ENCODE assay signal across 1 cellular context in genomic region chr2:175605599-175605988, GRCh38.
TF ChIP-seq lines count a peak whose summit lies in the region.

No MANE protein-coding gene starts in this region.

TF ChIP-seq in HepG2, 621 proteins besides CTCF, POLR2A, EP300 and RAD21 (continued from another document and continues in another):
- no peak for TF ChIP-seq KIAA2018 (CRISPR knock-in tag; IDR thresholded peaks at IDR 0.05; ENCODE audit: borderline replicate concordance)
- TF ChIP-seq ZNF207 (IDR thresholded peaks at IDR 0.05; ENCODE audit: borderline replicate concordance): no peak
- no peak for TF ChIP-seq MEIS2 (CRISPR knock-in tag; IDR thresholded peaks at IDR 0.05)
- no peak for TF ChIP-seq YEATS2 (CRISPR knock-in tag; IDR thresholded peaks at IDR 0.05; ENCODE audit: borderline replicate concordance)
- no peak for TF ChIP-seq MZF1 (CRISPR knock-in tag; IDR thresholded peaks at IDR 0.05; ENCODE audit: borderline replicate concordance)
- 0 out of 2 replicates have a peak, but pooled peaks have one; percentile 35 for TF ChIP-seq RARA (CRISPR knock-in tag; IDR thresholded peaks at IDR 0.05)
- TF ChIP-seq RFXAP (CRISPR knock-in tag; IDR thresholded peaks at IDR 0.05; ENCODE audit: borderline replicate concordance): no peak
- no peak for TF ChIP-seq ZNF558 (CRISPR knock-in tag; IDR thresholded peaks at IDR 0.05; ENCODE audit: borderline replicate concordance)
- no peak for TF ChIP-seq NFE2L1 (CRISPR knock-in tag; IDR thresholded peaks at IDR 0.05; ENCODE audit: borderline replicate concordance)
- TF ChIP-seq MXD3 (CRISPR knock-in tag; IDR thresholded peaks at IDR 0.05): no peak
- no peak; the same call in 1 of the 2 replicates for TF ChIP-seq GABPB1 (CRISPR knock-in tag; IDR thresholded peaks at IDR 0.05)
- TF ChIP-seq THYN1 (CRISPR knock-in tag; IDR thresholded peaks at IDR 0.05; ENCODE audit: borderline replicate concordance, low read depth): no peak
- TF ChIP-seq, protein P1, sequence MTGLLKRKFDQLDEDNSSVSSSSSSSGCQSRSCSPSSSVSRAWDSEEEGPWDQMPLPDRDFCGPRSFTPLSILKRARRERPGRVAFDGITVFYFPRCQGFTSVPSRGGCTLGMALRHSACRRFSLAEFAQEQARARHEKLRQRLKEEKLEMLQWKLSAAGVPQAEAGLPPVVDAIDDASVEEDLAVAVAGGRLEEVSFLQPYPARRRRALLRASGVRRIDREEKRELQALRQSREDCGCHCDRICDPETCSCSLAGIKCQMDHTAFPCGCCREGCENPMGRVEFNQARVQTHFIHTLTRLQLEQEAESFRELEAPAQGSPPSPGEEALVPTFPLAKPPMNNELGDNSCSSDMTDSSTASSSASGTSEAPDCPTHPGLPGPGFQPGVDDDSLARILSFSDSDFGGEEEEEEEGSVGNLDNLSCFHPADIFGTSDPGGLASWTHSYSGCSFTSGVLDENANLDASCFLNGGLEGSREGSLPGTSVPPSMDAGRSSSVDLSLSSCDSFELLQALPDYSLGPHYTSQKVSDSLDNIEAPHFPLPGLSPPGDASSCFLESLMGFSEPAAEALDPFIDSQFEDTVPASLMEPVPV (CRISPR knock-in tag; IDR thresholded peaks at IDR 0.05): no peak
- TF ChIP-seq, protein P2, sequence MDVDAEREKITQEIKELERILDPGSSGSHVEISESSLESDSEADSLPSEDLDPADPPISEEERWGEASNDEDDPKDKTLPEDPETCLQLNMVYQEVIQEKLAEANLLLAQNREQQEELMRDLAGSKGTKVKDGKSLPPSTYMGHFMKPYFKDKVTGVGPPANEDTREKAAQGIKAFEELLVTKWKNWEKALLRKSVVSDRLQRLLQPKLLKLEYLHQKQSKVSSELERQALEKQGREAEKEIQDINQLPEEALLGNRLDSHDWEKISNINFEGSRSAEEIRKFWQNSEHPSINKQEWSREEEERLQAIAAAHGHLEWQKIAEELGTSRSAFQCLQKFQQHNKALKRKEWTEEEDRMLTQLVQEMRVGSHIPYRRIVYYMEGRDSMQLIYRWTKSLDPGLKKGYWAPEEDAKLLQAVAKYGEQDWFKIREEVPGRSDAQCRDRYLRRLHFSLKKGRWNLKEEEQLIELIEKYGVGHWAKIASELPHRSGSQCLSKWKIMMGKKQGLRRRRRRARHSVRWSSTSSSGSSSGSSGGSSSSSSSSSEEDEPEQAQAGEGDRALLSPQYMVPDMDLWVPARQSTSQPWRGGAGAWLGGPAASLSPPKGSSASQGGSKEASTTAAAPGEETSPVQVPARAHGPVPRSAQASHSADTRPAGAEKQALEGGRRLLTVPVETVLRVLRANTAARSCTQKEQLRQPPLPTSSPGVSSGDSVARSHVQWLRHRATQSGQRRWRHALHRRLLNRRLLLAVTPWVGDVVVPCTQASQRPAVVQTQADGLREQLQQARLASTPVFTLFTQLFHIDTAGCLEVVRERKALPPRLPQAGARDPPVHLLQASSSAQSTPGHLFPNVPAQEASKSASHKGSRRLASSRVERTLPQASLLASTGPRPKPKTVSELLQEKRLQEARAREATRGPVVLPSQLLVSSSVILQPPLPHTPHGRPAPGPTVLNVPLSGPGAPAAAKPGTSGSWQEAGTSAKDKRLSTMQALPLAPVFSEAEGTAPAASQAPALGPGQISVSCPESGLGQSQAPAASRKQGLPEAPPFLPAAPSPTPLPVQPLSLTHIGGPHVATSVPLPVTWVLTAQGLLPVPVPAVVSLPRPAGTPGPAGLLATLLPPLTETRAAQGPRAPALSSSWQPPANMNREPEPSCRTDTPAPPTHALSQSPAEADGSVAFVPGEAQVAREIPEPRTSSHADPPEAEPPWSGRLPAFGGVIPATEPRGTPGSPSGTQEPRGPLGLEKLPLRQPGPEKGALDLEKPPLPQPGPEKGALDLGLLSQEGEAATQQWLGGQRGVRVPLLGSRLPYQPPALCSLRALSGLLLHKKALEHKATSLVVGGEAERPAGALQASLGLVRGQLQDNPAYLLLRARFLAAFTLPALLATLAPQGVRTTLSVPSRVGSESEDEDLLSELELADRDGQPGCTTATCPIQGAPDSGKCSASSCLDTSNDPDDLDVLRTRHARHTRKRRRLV (CRISPR knock-in tag; IDR thresholded peaks at IDR 0.05): no peak
- no peak for TF ChIP-seq JDP2 (CRISPR knock-in tag; IDR thresholded peaks at IDR 0.05; ENCODE audit: borderline replicate concordance)
- no peak for TF ChIP-seq SIN3A (IDR thresholded peaks at IDR 0.05; ENCODE audit: borderline replicate concordance, low read depth, low read length)
- TF ChIP-seq, protein P3, sequence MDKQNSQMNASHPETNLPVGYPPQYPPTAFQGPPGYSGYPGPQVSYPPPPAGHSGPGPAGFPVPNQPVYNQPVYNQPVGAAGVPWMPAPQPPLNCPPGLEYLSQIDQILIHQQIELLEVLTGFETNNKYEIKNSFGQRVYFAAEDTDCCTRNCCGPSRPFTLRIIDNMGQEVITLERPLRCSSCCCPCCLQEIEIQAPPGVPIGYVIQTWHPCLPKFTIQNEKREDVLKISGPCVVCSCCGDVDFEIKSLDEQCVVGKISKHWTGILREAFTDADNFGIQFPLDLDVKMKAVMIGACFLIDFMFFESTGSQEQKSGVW (CRISPR knock-in tag; IDR thresholded peaks at IDR 0.05; ENCODE audit: borderline replicate concordance): no peak
- no peak for TF ChIP-seq POGK (CRISPR knock-in tag; conservative IDR thresholded peaks at IDR 0.05)
- TF ChIP-seq RARG (CRISPR knock-in tag; IDR thresholded peaks at IDR 0.05; ENCODE audit: low read depth): no peak
- peak; percentile 58; the same call in 1 of the 2 replicates for TF ChIP-seq ELF3 (CRISPR knock-in tag; IDR thresholded peaks at IDR 0.05)
- TF ChIP-seq, protein P4, sequence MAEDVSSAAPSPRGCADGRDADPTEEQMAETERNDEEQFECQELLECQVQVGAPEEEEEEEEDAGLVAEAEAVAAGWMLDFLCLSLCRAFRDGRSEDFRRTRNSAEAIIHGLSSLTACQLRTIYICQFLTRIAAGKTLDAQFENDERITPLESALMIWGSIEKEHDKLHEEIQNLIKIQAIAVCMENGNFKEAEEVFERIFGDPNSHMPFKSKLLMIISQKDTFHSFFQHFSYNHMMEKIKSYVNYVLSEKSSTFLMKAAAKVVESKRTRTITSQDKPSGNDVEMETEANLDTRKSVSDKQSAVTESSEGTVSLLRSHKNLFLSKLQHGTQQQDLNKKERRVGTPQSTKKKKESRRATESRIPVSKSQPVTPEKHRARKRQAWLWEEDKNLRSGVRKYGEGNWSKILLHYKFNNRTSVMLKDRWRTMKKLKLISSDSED (CRISPR knock-in tag; IDR thresholded peaks at IDR 0.05): no peak
- TF ChIP-seq ZFP1 (CRISPR knock-in tag; IDR thresholded peaks at IDR 0.05): no peak
- no peak for TF ChIP-seq HNRNPH1 (optimal IDR thresholded peaks at IDR 0.05; ENCODE audit: low read depth, low read length)
- no peak for TF ChIP-seq SAFB2 (CRISPR knock-in tag; IDR thresholded peaks at IDR 0.05; ENCODE audit: borderline replicate concordance, low read depth)
- TF ChIP-seq MXD1 (CRISPR knock-in tag; IDR thresholded peaks at IDR 0.05): no peak
- TF ChIP-seq, protein P5, sequence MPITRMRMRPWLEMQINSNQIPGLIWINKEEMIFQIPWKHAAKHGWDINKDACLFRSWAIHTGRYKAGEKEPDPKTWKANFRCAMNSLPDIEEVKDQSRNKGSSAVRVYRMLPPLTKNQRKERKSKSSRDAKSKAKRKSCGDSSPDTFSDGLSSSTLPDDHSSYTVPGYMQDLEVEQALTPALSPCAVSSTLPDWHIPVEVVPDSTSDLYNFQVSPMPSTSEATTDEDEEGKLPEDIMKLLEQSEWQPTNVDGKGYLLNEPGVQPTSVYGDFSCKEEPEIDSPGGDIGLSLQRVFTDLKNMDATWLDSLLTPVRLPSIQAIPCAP (CRISPR knock-in tag; IDR thresholded peaks at IDR 0.05; ENCODE audit: low read depth): no peak
